Comparison of ENCODE assay signal across 25 cellular contexts in the genomic region with DNA sequence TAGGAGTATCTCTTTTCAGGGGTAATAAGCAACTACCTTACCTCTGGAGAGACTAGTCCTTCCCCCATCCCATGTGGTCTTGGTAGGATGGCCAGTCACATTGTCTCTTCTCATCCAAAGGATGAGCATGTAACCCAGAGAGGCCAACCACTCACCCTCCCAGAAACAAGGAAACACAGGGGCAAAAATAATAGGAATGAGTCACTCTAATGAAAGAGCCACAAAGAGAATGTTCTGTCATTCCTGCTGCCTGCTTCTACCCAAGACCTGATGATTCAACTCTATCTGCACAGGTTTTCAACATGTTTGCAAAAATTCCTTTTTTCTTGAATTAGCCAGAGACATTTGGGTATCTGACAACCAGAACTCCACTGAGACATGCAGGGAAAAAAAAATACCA.
DNase-seq lines count a peak whose midpoint lies in the region; ATAC-seq and TF ChIP-seq lines count a peak whose summit lies in the region.
"Had no signal": no experiment of that assay in that cellular context is flagged by ENCODE, and none has a peak within 500 bp of the region (broad histone marks: within the 10 kb centered on the region; RNA-seq: fewer than 3 reads in every experiment).

No MANE protein-coding gene starts in this region.

- peaks cover 5% of the 10 kb centered on the region for H3K9me3 ChIP-seq in WERI-Rb-1 (ENCODE audit: severe bottlenecking)
- H3K9me3 ChIP-seq: SJCRH30, thyroid gland had no signal

- DNase-seq in DMS53 (lab: John Stamatoyannopoulos, UW) = peak; percentile 96
- DNase-seq in LHCN-M2 (ENCODE audit: low read depth) = peak; percentile 14
- DNase-seq in astrocyte of the hippocampus (ENCODE audit: low read depth, low spot score) = peak; percentile 23
- DNase-seq in kidney epithelial cell (ENCODE audit: low read depth) = peak; percentile 85
- DNase-seq in WERI-Rb-1 = no peak
- no peak for DNase-seq in NCI-H2107 treated with DMSO at 0.1 percent for 48 hours (lab: John Stamatoyannopoulos, UW; ENCODE audit: unreplicated experiment)
- DNase-seq: activated CD4-positive, alpha-beta memory T cell treated with anti-CD3 and anti-CD28 coated beads for 36 hours; activated naive CD4-positive, alpha-beta T cell; amygdala; CD4-positive, alpha-beta T cell; DMS79 treated with DMSO at 0.1 percent for 48 hours; IMR-90; midbrain; NCI-H1694 treated with DMSO at 0.1 percent for 48 hours; NCI-H748 treated with DMSO at 0.1 percent for 48 hours; SJCRH30; stimulated activated CD4-positive, alpha-beta T cell treated with anti-CD3 and anti-CD28 coated beads, Interleukin-1b, Interleukin-23, amount 100 ng/mL, for 48 hours; stimulated activated naive B cell treated with anti-CD40 and anti-IgM and Interleukin-4, amounts not matched to agents 10 μg/mL and 1 μg/mL and 100 μg/mL, for 72 hours; T-helper 2 cell; thyroid gland had no signal

- H3K36me3 ChIP-seq in kidney epithelial cell (ENCODE audit: control insufficient read depth, insufficient read depth, low read length) (no peaks in the 10 kb centered on the region), WERI-Rb-1 (no peaks in the 10 kb centered on the region)
- H3K36me3 ChIP-seq: esophagus muscularis mucosa, SJCRH30, thyroid gland had no signal

- H3K27ac ChIP-seq in WERI-Rb-1 = no peak overlapping the region
- H3K27ac ChIP-seq: esophagus muscularis mucosa, HL-60, SJCRH30, thyroid gland had no signal

- ATAC-seq in GM21528 (IDR thresholded peaks at IDR 0.05; ENCODE audit: low FRiP score, unreplicated experiment) (no peak), HG03108 (IDR thresholded peaks at IDR 0.05; ENCODE audit: unreplicated experiment) (no peak)
- ATAC-seq: stimulated activated naive B cell treated with anti-CD40 and anti-IgM and Interleukin-4, amounts not matched to agents 10 μg/mL and 1 μg/mL and 100 μg/mL, for 72 hours; WTC11 had no signal

- no peak overlapping the region for H3K4me3 ChIP-seq in kidney epithelial cell (ENCODE audit: low read depth, low read length)
- H3K4me3 ChIP-seq in WERI-Rb-1 (ENCODE audit: low read depth, low read length) = no peak overlapping the region
- H3K4me3 ChIP-seq: esophagus muscularis mucosa, SJCRH30, thyroid gland had no signal

- TF ChIP-seq CTCF in kidney epithelial cell (IDR thresholded peaks at IDR 0.05; ENCODE audit: insufficient read depth, low read length, poor library complexity, severe bottlenecking) = no peak
- no peak for TF ChIP-seq CTCF in WERI-Rb-1 (IDR thresholded peaks at IDR 0.05; ENCODE audit: low read depth, low read length)

- H3K27me3 ChIP-seq in kidney epithelial cell (ENCODE audit: control insufficient read depth, insufficient read depth, low read length) = no peaks in the 10 kb centered on the region
- H3K27me3 ChIP-seq in WERI-Rb-1 (ENCODE audit: insufficient read depth, low read depth, severe bottlenecking) = no peaks in the 10 kb centered on the region
- H3K27me3 ChIP-seq: thyroid gland had no signal

Comparison
In these comparisons a context has a peak if more than half of its experiments do, and no peak if none do; other contexts are left out.
1. DNase-seq: peak in DMS53 (single experiment), LHCN-M2 (single experiment), astrocyte of the hippocampus (single experiment) and kidney epithelial cell (single experiment); none in WERI-Rb-1 (single experiment) and NCI-H2107 treated with DMSO at 0.1 percent for 48 hours (single experiment).